ENCODE assay signal across 19 cellular contexts in the genomic region with DNA sequence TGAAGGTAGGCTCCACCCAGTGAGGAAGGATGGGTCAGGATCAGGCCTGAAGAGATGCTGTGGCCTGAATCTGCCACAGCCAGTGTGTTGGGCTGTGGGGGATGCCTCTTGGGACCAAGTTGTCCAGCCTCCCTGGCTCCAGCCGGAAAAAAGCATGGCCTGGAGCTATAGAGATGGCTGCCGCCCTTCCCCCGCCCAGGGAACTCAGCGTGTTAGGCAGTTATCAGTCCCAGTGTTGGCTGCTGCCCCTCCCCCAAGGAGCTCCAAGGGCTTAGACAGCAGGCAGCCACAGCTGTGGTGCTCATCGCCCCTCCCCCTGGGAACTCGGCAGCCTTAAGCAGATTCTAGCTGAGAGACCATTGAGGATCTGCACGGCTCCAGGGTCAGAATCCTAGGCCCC.
DNase-seq lines count a peak whose midpoint lies in the region; ATAC-seq and TF ChIP-seq lines count a peak whose summit lies in the region.
"Had no signal": no experiment of that assay in that cellular context is flagged by ENCODE, and none has a peak within 500 bp of the region (broad histone marks: within the 10 kb centered on the region; RNA-seq: fewer than 3 reads in every experiment).

No MANE protein-coding gene starts in this region.

- H2AFZ ChIP-seq in H9 (ENCODE audit: low read length) = no peak overlapping the region
- H2AFZ ChIP-seq: parathyroid adenoma had no signal

- DNase-seq in H9 (peak; percentile 80), NCI-H69 (lab: John Stamatoyannopoulos, UW) (peak; percentile 9), cardiac muscle cell (ENCODE audit: low read depth in 1 of 2, low spot score in 1 of 2) (peak; percentile 31 to 65), neural crest cell (ENCODE audit: low read depth, low spot score) (peak; percentile 57), NCI-H2029 (lab: John Stamatoyannopoulos, UW) (no peak), NCI-H187 (lab: John Stamatoyannopoulos, UW) (no peak), stomach (no peak)
- DNase-seq: activated CD4-positive, alpha-beta memory T cell treated with anti-CD3 and anti-CD28 coated beads, Interleukin-2, amount 10 ng/mL, durations not matched to agents 7 days and 5 days; activated naive CD8-positive, alpha-beta T cell treated with anti-CD3 and anti-CD28 coated beads, Interleukin-2, amount 50 U/mL, for 24 hours; Calu3; effector CD4-positive, alpha-beta T cell; KBM-7; NCI-H1436; NCI-H526; small intestine; SW 1271; thyroid gland had no signal

- WGBS in H9 (ENCODE audit: extremely low coverage, insufficient read length, low lambda C conversion rate) = no CpG with 5 or more reads among the region's 7 CpGs
- whole genome bisulfite sequencing in stomach, 5 donors = 68 to 81% (median 73%) methylated on average over 4 to 7 of the region's 7 CpGs

- 0 out of 2 replicates have a peak overlapping the region, but pooled peaks have one; percentile 44 for H3K14ac ChIP-seq in H9 (ENCODE audit: insufficient read depth, low read length)

- H3K23ac ChIP-seq in H9 (ENCODE audit: insufficient read length, low read depth, low read length) = no peak overlapping the region

- H3K36me3 ChIP-seq in cardiac muscle cell (no peaks in the 10 kb centered on the region), stomach (no peaks in the 10 kb centered on the region)
- H3K36me3 ChIP-seq: thyroid gland had no signal

- no peaks in the 10 kb centered on the region for H3K79me1 ChIP-seq in H9 (ENCODE audit: insufficient read depth, low read depth, low read length, poor library complexity, severe bottlenecking)

- no peaks in the 10 kb centered on the region for H3K23me2 ChIP-seq in H9 (ENCODE audit: insufficient read length, low read depth, low read length, poor library complexity, severe bottlenecking)

- H3K9me3 Mint-ChIP-seq in H9 (peaks cover 19 to 26% of the 10 kb centered on the region in 2 experiments), neural crest cell (peaks cover 11% of the 10 kb centered on the region)
- H3K9me3 Mint-ChIP-seq: activated CD4-positive, alpha-beta memory T cell treated with anti-CD3 and anti-CD28 coated beads, Interleukin-2, amount 10 ng/mL, durations not matched to agents 7 days and 5 days had no signal

- H3K4me3 ChIP-seq in cardiac muscle cell (no peak overlapping the region), stomach (no peak overlapping the region)
- H3K4me3 ChIP-seq: thyroid gland had no signal

- no peak overlapping the region for H4K5ac ChIP-seq in H9 (ENCODE audit: insufficient read length, low read depth, low read length)

- TF ChIP-seq CTCF in H9 (conservative IDR thresholded peaks at IDR 0.05) (no peak), cardiac muscle cell (IDR thresholded peaks at IDR 0.05; ENCODE audit: low read depth, low read length) (no peak), neural crest cell (conservative IDR thresholded peaks at IDR 0.05) (no peak), stomach (IDR thresholded peaks at IDR 0.05) (no peak)

- H3K27me3 ChIP-seq in H9 (ENCODE audit: insufficient read depth, low read length) (no peaks in the 10 kb centered on the region), cardiac muscle cell (no peaks in the 10 kb centered on the region), stomach (no peaks in the 10 kb centered on the region)
- H3K27me3 ChIP-seq: thyroid gland had no signal

- H2BK120ac ChIP-seq in H9 (ENCODE audit: low read depth, low read length, poor library complexity, severe bottlenecking) = no peak overlapping the region

- H3K4me3 Mint-ChIP-seq in H9 (no peak overlapping the region), neural crest cell (no peak overlapping the region)
- H3K4me3 Mint-ChIP-seq: activated CD4-positive, alpha-beta memory T cell treated with anti-CD3 and anti-CD28 coated beads, Interleukin-2, amount 10 ng/mL, durations not matched to agents 7 days and 5 days; activated naive CD8-positive, alpha-beta T cell treated with anti-CD3 and anti-CD28 coated beads, Interleukin-2, amount 50 U/mL, for 24 hours had no signal

- H4K91ac ChIP-seq in H9 (ENCODE audit: insufficient read length, low read depth, low read length) = no peak overlapping the region

- H3T11ph ChIP-seq in H9 (ENCODE audit: low read length) = no peak overlapping the region

- H2BK5ac ChIP-seq in H9 (ENCODE audit: insufficient read length, low read length) = no peak overlapping the region

- H2BK12ac ChIP-seq in H9 (ENCODE audit: insufficient read length, low read depth, low read length) = no peak overlapping the region

- H2BK20ac ChIP-seq in H9 (ENCODE audit: low read depth, low read length, poor library complexity, severe bottlenecking) = no peak overlapping the region

- H3K36me3 Mint-ChIP-seq in H9 (ENCODE audit: insufficient read depth in 1 of 3, low read depth in 3 of 3) = peaks cover 4 to 36% (median 9%) of the 10 kb centered on the region in 3 experiments
- H3K36me3 Mint-ChIP-seq in neural crest cell (ENCODE audit: low read depth) = peaks cover 6% of the 10 kb centered on the region

- no peaks in the 10 kb centered on the region for H4K20me1 ChIP-seq in H9 (ENCODE audit: control insufficient read depth, insufficient read depth, insufficient read length)

- H4K8ac ChIP-seq in H9 (replicated peaks; ENCODE audit: insufficient read length, low read depth, low read length) = no peak overlapping the region

- no peak overlapping the region for H3K18ac ChIP-seq in H9 (ENCODE audit: insufficient read length, low read depth, low read length)

- no peak overlapping the region for H3K4ac ChIP-seq in H9 (ENCODE audit: low read depth, low read length)

- H3K79me2 ChIP-seq in H9 (ENCODE audit: insufficient read depth, low read length) = no peaks in the 10 kb centered on the region
- H3K79me2 ChIP-seq: parathyroid adenoma had no signal

- no peak overlapping the region for H3K56ac ChIP-seq in H9 (ENCODE audit: insufficient read length, low read depth, low read length)

- H3K27ac Mint-ChIP-seq in H9 (no peak overlapping the region), neural crest cell (ENCODE audit: unreplicated experiment) (no peak overlapping the region)
- H3K27ac Mint-ChIP-seq: activated CD4-positive, alpha-beta memory T cell treated with anti-CD3 and anti-CD28 coated beads, Interleukin-2, amount 10 ng/mL, durations not matched to agents 7 days and 5 days; activated naive CD8-positive, alpha-beta T cell treated with anti-CD3 and anti-CD28 coated beads, Interleukin-2, amount 50 U/mL, for 24 hours had no signal

- H3K4me1 ChIP-seq in H9 (ENCODE audit: insufficient read depth, low read length) (no peaks in the 10 kb centered on the region; the same call in 1 of the 2 replicates), cardiac muscle cell (ENCODE audit: low read depth) (no peaks in the 10 kb centered on the region), stomach (no peaks in the 10 kb centered on the region)
- H3K4me1 ChIP-seq: parathyroid adenoma, thyroid gland had no signal

- no peak overlapping the region for H2BK15ac ChIP-seq in H9 (ENCODE audit: low read depth, low read length)

- no peaks in the 10 kb centered on the region; the same call in 1 of the 2 replicates for H3K27me3 Mint-ChIP-seq in H9 (ENCODE audit: low read depth)
- H3K27me3 Mint-ChIP-seq in neural crest cell (ENCODE audit: low read depth) = no peaks in the 10 kb centered on the region

- intact Hi-C loops in stomach (cut with DNase I; ENCODE audit: low total_unique reads) = no loop called here

- H3K4me1 Mint-ChIP-seq in H9 (peaks cover 38 to 42% of the 10 kb centered on the region in 2 experiments), neural crest cell (peaks cover 4% of the 10 kb centered on the region)
- H3K4me1 Mint-ChIP-seq: activated CD4-positive, alpha-beta memory T cell treated with anti-CD3 and anti-CD28 coated beads, Interleukin-2, amount 10 ng/mL, durations not matched to agents 7 days and 5 days; activated naive CD8-positive, alpha-beta T cell treated with anti-CD3 and anti-CD28 coated beads, Interleukin-2, amount 50 U/mL, for 24 hours had no signal

- H3K9me3 ChIP-seq in H9 (ENCODE audit: control insufficient read depth, low read depth, low read length) = no peaks in the 10 kb centered on the region
- no peaks in the 10 kb centered on the region for H3K9me3 ChIP-seq in cardiac muscle cell (ENCODE audit: low read depth)
- H3K9me3 ChIP-seq in stomach = no peaks in the 10 kb centered on the region
- H3K9me3 ChIP-seq: thyroid gland had no signal

- TF ChIP-seq POLR2A in stomach (IDR thresholded peaks at IDR 0.05) = no peak

- no peak for TF ChIP-seq EP300 in stomach (IDR thresholded peaks at IDR 0.05)

- ATAC-seq in GM18502 (IDR thresholded peaks at IDR 0.05; ENCODE audit: poor library complexity, unreplicated experiment) = no peak
- ATAC-seq: activated naive CD8-positive, alpha-beta T cell treated with anti-CD3 and anti-CD28 coated beads, Interleukin-2, amount 50 U/mL, for 24 hours had no signal

- H3K27ac ChIP-seq in H9 (ENCODE audit: insufficient read length, low read depth, low read length) = no peak overlapping the region
- no peak overlapping the region for H3K27ac ChIP-seq in cardiac muscle cell
- no peak overlapping the region for H3K27ac ChIP-seq in stomach
- H3K27ac ChIP-seq: parathyroid adenoma, thyroid gland had no signal

- no peak overlapping the region for H2AK5ac ChIP-seq in H9 (ENCODE audit: insufficient read length, low read length)

- no peak overlapping the region for H3K9ac ChIP-seq in H9 (ENCODE audit: extremely low read depth, insufficient read length, low read length)
- H3K9ac ChIP-seq: parathyroid adenoma had no signal

- no peak overlapping the region for H3K4me2 ChIP-seq in H9 (ENCODE audit: insufficient read depth, insufficient read length, low read length)

Comparison
In these comparisons a context has a peak if more than half of its experiments do, and no peak if none do; other contexts are left out.
1. DNase-seq: peak in H9 (single experiment), NCI-H69 (single experiment), cardiac muscle cell (2 of 2) and neural crest cell (single experiment); none in NCI-H2029 (single experiment), NCI-H187 (0 of 2) and stomach (single experiment).